ENCODE assay signal across 9 cellular contexts in genomic region chr14:56555921-56556570, GRCh38. TPM values are rescaled to one million over a fixed set of nuclear protein-coding genes. Genes with fewer than 3 reads are reported as not detected.
DNase-seq lines count a peak whose midpoint lies in the region; ATAC-seq, FAIRE-seq and TF ChIP-seq lines count a peak whose summit lies in the region.
"Had no signal": no experiment of that assay in that cellular context is flagged by ENCODE, and none has a peak within 500 bp of the region (broad histone marks: within the 10 kb centered on the region; RNA-seq: fewer than 3 reads in every experiment).

No MANE protein-coding gene starts in this region.

- 42 to 54% methylated on average over 5 of the region's 5 CpGs for WGBS in pancreas, 2 donors
- 51 to 60% methylated on average over 5 of the region's 5 CpGs for WGBS in aorta, 2 donors

- H3K9me3 Mint-ChIP-seq in stimulated activated naive B cell treated with anti-CD40 and anti-IgM and Interleukin-4, amounts not matched to agents 10 μg/mL and 1 μg/mL and 100 μg/mL, for 72 hours = no peaks in the 10 kb centered on the region

- no peaks in the 10 kb centered on the region for H3K4me1 Mint-ChIP-seq in stimulated activated naive B cell treated with anti-CD40 and anti-IgM and Interleukin-4, amounts not matched to agents 10 μg/mL and 1 μg/mL and 100 μg/mL, for 72 hours

- H3K27me3 ChIP-seq in pancreas (no peaks in the 10 kb centered on the region), aorta (ENCODE audit: control insufficient read depth in 1 of 2, insufficient read depth in 2 of 2, low read length in 1 of 2) (no peaks in the 10 kb centered on the region)

- H3K9me3 ChIP-seq in pancreas = no peaks in the 10 kb centered on the region
- H3K9me3 ChIP-seq in aorta (ENCODE audit: control insufficient read depth, low read length) = peaks cover 1% of the 10 kb centered on the region

- TF ChIP-seq CTCF in 22Rv1 (IDR thresholded peaks at IDR 0.05) (peak; percentile 81), GM12873 (IDR thresholded peaks at IDR 0.05; ENCODE audit: insufficient read depth, low read depth, low read length, missing control alignments) (peak; percentile 65), pancreas (IDR thresholded peaks at IDR 0.05) (peak in 2 of 4 donors; percentile 31 to 34)

- no peak overlapping the region for H3K27ac ChIP-seq in 22Rv1
- no peak overlapping the region for H3K27ac ChIP-seq in pancreas
- no peak overlapping the region for H3K27ac ChIP-seq in aorta (ENCODE audit: low read depth in 1 of 2, low read length in 2 of 2)

- no peak overlapping the region for H3K27ac Mint-ChIP-seq in stimulated activated naive B cell treated with anti-CD40 and anti-IgM and Interleukin-4, amounts not matched to agents 10 μg/mL and 1 μg/mL and 100 μg/mL, for 72 hours

- H3K4me3 Mint-ChIP-seq in stimulated activated naive B cell treated with anti-CD40 and anti-IgM and Interleukin-4, amounts not matched to agents 10 μg/mL and 1 μg/mL and 100 μg/mL, for 72 hours = no peak overlapping the region

- FAIRE-seq in pancreas (lab: Jason Lieb, UNC) = peak; percentile 47
- FAIRE-seq: GM18507 had no signal

- H3K4me3 ChIP-seq in pancreas (no peak overlapping the region), aorta (ENCODE audit: low read length in 2 of 2) (no peak overlapping the region)

- H3K36me3 Mint-ChIP-seq in stimulated activated naive B cell treated with anti-CD40 and anti-IgM and Interleukin-4, amounts not matched to agents 10 μg/mL and 1 μg/mL and 100 μg/mL, for 72 hours = no peaks in the 10 kb centered on the region

- no peaks in the 10 kb centered on the region for H3K36me3 ChIP-seq in pancreas
- H3K36me3 ChIP-seq in aorta (ENCODE audit: control insufficient read depth in 1 of 2, insufficient read depth in 2 of 2, low read length in 1 of 2) = no peaks in the 10 kb centered on the region

- H3K27me3 Mint-ChIP-seq in stimulated activated naive B cell treated with anti-CD40 and anti-IgM and Interleukin-4, amounts not matched to agents 10 μg/mL and 1 μg/mL and 100 μg/mL, for 72 hours = peaks cover 27 to 36% of the 10 kb centered on the region in 2 donors

- intact Hi-C loops in pancreas (cut with DNase I) (no loop called here), aorta (cut with DNase I) (no loop called here)

- ATAC-seq in pancreas = peak; percentile 82 to 92 (median 86)
- no peak for ATAC-seq in aorta (ENCODE audit: low FRiP score)
- ATAC-seq in activated CD4-positive, CD25-positive, alpha-beta regulatory T cell treated with anti-CD3 and anti-CD28 coated beads, Interleukin-2, amount 50 U/mL, for 24 hours = no peak
- no peak for ATAC-seq in stimulated activated naive B cell treated with anti-CD40 and anti-IgM and Interleukin-4, amounts not matched to agents 10 μg/mL and 1 μg/mL and 100 μg/mL, for 72 hours (replicated peaks)

- H3K4me1 ChIP-seq in pancreas = peaks cover 0 to 4% (median 0%) of the 10 kb centered on the region in 3 donors
- no peaks in the 10 kb centered on the region for H3K4me1 ChIP-seq in aorta (ENCODE audit: control insufficient read depth in 1 of 2, insufficient read depth in 2 of 2, low read length in 2 of 2)

- DNase-seq in NCI-H345 treated with DMSO at 0.1 percent for 48 hours (lab: John Stamatoyannopoulos, UW; ENCODE audit: unreplicated experiment) = peak; percentile 9
- peak; percentile 4 to 36 for DNase-seq in dermis microvascular lymphatic vessel endothelial cell (ENCODE audit: low read depth in 2 of 2)
- no peak for DNase-seq in pancreas
- DNase-seq in aorta = no peak
- no peak for DNase-seq in stimulated activated naive B cell treated with anti-CD40 and anti-IgM and Interleukin-4, amounts not matched to agents 10 μg/mL and 1 μg/mL and 100 μg/mL, for 72 hours

RNA-seq across cellular contexts. Expression of gene TMEM260, which starts 23.6 kb away (rescaled TPM):
- total RNA-seq in dermis microvascular lymphatic vessel endothelial cell (6.4 and 9.7 TPM in 2 replicates), pancreas (10 to 100 TPM in 4 of 6 donors, 1 to 10 TPM in 2; 8.0 to 17.4 (median 11.3) TPM), aorta (10 to 100 TPM; 17.7 to 20.9 TPM)
- polyA plus RNA-seq in pancreas (10 to 100 TPM in 1 of 2 donors, 1 to 10 TPM in 1; 8.4 to 11.8 TPM), aorta (10 to 100 TPM in 1 of 2 donors, 1 to 10 TPM in 1; 5.5 to 13.3 TPM)

Comparison
In these comparisons a context has a peak if more than half of its experiments do, and no peak if none do; other contexts are left out.
1. DNase-seq: peak in NCI-H345 treated with DMSO at 0.1 percent for 48 hours (single experiment) and dermis microvascular lymphatic vessel endothelial cell (2 of 2); none in pancreas (0 of 6), aorta (0 of 2) and stimulated activated naive B cell treated with anti-CD40 and anti-IgM and Interleukin-4, amounts not matched to agents 10 μg/mL and 1 μg/mL and 100 μg/mL, for 72 hours (single experiment).
2. ATAC-seq: peak in pancreas (4 of 4); none in aorta (single experiment), activated CD4-positive, CD25-positive, alpha-beta regulatory T cell treated with anti-CD3 and anti-CD28 coated beads, Interleukin-2, amount 50 U/mL, for 24 hours (0 of 2) and stimulated activated naive B cell treated with anti-CD40 and anti-IgM and Interleukin-4, amounts not matched to agents 10 μg/mL and 1 μg/mL and 100 μg/mL, for 72 hours (0 of 2).